ENCODE assay signal across 20 cellular contexts in genomic region chr3:89246326-89246725, GRCh38.
DNase-seq lines count a peak whose midpoint lies in the region; ATAC-seq, FAIRE-seq and TF ChIP-seq lines count a peak whose summit lies in the region.
"Had no signal": no experiment of that assay in that cellular context is flagged by ENCODE, and none has a peak within 500 bp of the region (broad histone marks: within the 10 kb centered on the region; RNA-seq: fewer than 3 reads in every experiment).

No MANE protein-coding gene starts in this region.

- no peak for TF ChIP-seq RAD21 in GM12878 (IDR thresholded peaks at IDR 0.05; ENCODE audit: insufficient read depth, low read depth, low read length)

- WGBS in GM12878 (ENCODE audit: insufficient coverage, insufficient replicate concordance, low lambda C conversion rate, missing lambda C conversion rate): 0% methylated on average over 1 of the region's 1 CpG
- 78% methylated on average over 1 of the region's 1 CpG for WGBS in esophagus muscularis mucosa

- no peak overlapping the region for H2AFZ ChIP-seq in GM12878 (ENCODE audit: control insufficient read depth, low read depth, low read length)

- DNase-seq in ELF-1 (ENCODE audit: low read depth, low spot score) (peak; percentile 31), GM12878 (ENCODE audit: low read depth, low spot score) (no peak), iPS-NIHi7 (ENCODE audit: extremely low spot score) (peak; percentile 35), NCI-H2196 (lab: John Stamatoyannopoulos, UW; ENCODE audit: unreplicated experiment) (no peak), esophagus muscularis mucosa (ENCODE audit: extremely low spot score) (no peak), GM19238 (ENCODE audit: insufficient read length, low spot score) (no peak)
- peak; percentile 17 for DNase-seq in Jurkat, Clone E6-1 (ENCODE audit: low read depth, low spot score)
- DNase-seq: activated CD4-positive, alpha-beta memory T cell treated with anti-CD3 and anti-CD28 coated beads, Interleukin-2, amount 10 ng/mL, durations not matched to agents 7 days and 5 days; activated T-cell treated with anti-CD3 and anti-CD28 coated beads, Interleukin-2, amount 50 U/mL, for 24 hours; NCI-H446 treated with DMSO at 0.1 percent for 48 hours; SIG-M5; stimulated activated CD4-positive, alpha-beta T cell treated with anti-CD3 and anti-CD28 coated beads, Interleukin-2, amount 100 ng/mL, for 48 hours; T-helper 17 cell had no signal

- in situ Hi-C loops in GM12878 (cut with MboI): no loop called here

- TF ChIP-seq CTCF in GM12878 (IDR thresholded peaks at IDR 0.05 in 2 of 3, conservative IDR thresholded peaks at IDR 0.05 in 1 of 3; ENCODE audit: control insufficient read depth in 2 of 3, extremely low read depth in 1 of 3, insufficient read depth in 1 of 3, low read depth in 3 of 3, low read length in 3 of 3): 0 out of 6 replicates have a peak, but pooled peaks of 2 of the 3 experiments have one; percentile 4 to 5
- no peak for TF ChIP-seq CTCF in esophagus muscularis mucosa (IDR thresholded peaks at IDR 0.05)

- SMC1A ChIA-PET in GM12878 (lab: Charles Lee; ENCODE audit: uncharacterized antibody, unreplicated experiment): interaction anchor here (0.6 to 1.7 kb wide), 4 partner anchors 21 to 845 kb away, joined by 3 to 6 read pairs (median 4); no protein-coding TSS in a partner anchor

- POLR2A ChIA-PET in GM12878 (lab: Charles Lee): no interaction called here

- H3K4me1 ChIP-seq in GM12878 (ENCODE audit: control insufficient read depth, insufficient read depth, low read length) (no peaks in the 10 kb centered on the region), esophagus muscularis mucosa (no peaks in the 10 kb centered on the region)
- H3K4me1 ChIP-seq: gastroesophageal sphincter had no signal

- H3K4me2 ChIP-seq in GM12878 (ENCODE audit: control insufficient read depth, insufficient read depth): no peak overlapping the region

- H3K9me3 ChIP-seq in GM12878 (replicated peaks; ENCODE audit: control insufficient read depth, insufficient read depth, low read length) (no peaks in the 10 kb centered on the region), esophagus muscularis mucosa (no peaks in the 10 kb centered on the region)
- H3K9me3 ChIP-seq: gastroesophageal sphincter had no signal

- BruUV-seq in GM12878 (replicated peaks; lab: Mats Ljungman, UMichigan): no TSS peak

- TF ChIP-seq EP300 in GM12878 (IDR thresholded peaks at IDR 0.05; ENCODE audit: borderline replicate concordance in 1 of 2, control insufficient read depth in 1 of 2, low read depth in 2 of 2, low read length in 2 of 2) (no peak), esophagus muscularis mucosa (IDR thresholded peaks at IDR 0.05) (no peak)

- CTCF ChIA-PET in GM12878 (lab: Yijun Ruan, JAX): interaction anchor here (1.3 kb wide), 1 partner anchor 845 kb away, joined by 4 read pairs; no protein-coding TSS in a partner anchor

- H3K27me3 ChIP-seq in GM12878 (replicated peaks in 1 of 2; ENCODE audit: control insufficient read depth in 2 of 2, insufficient read depth in 2 of 2, low read length in 1 of 2) (no peaks in the 10 kb centered on the region), esophagus muscularis mucosa (no peaks in the 10 kb centered on the region)
- H3K27me3 ChIP-seq: gastroesophageal sphincter had no signal

- H3K27ac ChIP-seq in GM12878 (ENCODE audit: control insufficient read depth, insufficient read depth) (no peak overlapping the region), esophagus muscularis mucosa (replicated peaks in 1 of 4) (no peak overlapping the region)
- H3K27ac ChIP-seq: coronary artery, gastroesophageal sphincter, VCaP had no signal

- intact Hi-C loops in GM12878 (cut with micrococcal nuclease; ENCODE audit: unreplicated experiment) (no loop called here), esophagus muscularis mucosa (cut with DNase I) (no loop called here)

- H3K9ac ChIP-seq in GM12878 (ENCODE audit: control insufficient read depth, insufficient read depth, low read length): no peak overlapping the region

- RAD21 ChIA-PET in GM12878 (lab: Charles Lee; ENCODE audit: unreplicated experiment): no interaction called here

- H3K4me3 ChIP-seq in Jurkat, Clone E6-1 (ENCODE audit: low read length): no peak overlapping the region
- H3K4me3 ChIP-seq in GM12878: no peak overlapping the region
- H3K4me3 ChIP-seq in esophagus muscularis mucosa: no peak overlapping the region
- H3K4me3 ChIP-seq: coronary artery, gastroesophageal sphincter, lung had no signal

- H3K36me3 ChIP-seq in GM12878 (ENCODE audit: control insufficient read depth in 2 of 2, insufficient read depth in 2 of 2, low read length in 1 of 2) (no peaks in the 10 kb centered on the region), esophagus muscularis mucosa (no peaks in the 10 kb centered on the region)
- H3K36me3 ChIP-seq: gastroesophageal sphincter had no signal

- TF ChIP-seq POLR2A in GM12878 (IDR thresholded peaks at IDR 0.05; ENCODE audit: low read depth, low read length) (no peak), esophagus muscularis mucosa (IDR thresholded peaks at IDR 0.05; ENCODE audit: low read depth) (no peak)

- ATAC-seq in GM12878 (0 out of 3 replicates have a peak, but pooled peaks have one; percentile 48), GM21786 (IDR thresholded peaks at IDR 0.05; ENCODE audit: unreplicated experiment) (no peak)
- ATAC-seq: gastroesophageal sphincter, T-helper 17 cell had no signal

- no peak for FAIRE-seq in GM12878 (lab: Jason Lieb, UNC)
- FAIRE-seq: GM12891, HTR-8/SVneo had no signal

- no peaks in the 10 kb centered on the region for H3K79me2 ChIP-seq in GM12878 (ENCODE audit: control insufficient read depth, insufficient read depth, low read length)

- no peaks in the 10 kb centered on the region for H4K20me1 ChIP-seq in GM12878 (ENCODE audit: control insufficient read depth, insufficient read depth)

TF ChIP-seq in GM12878, 131 proteins besides CTCF, POLR2A, EP300 and RAD21:
- TF ChIP-seq CREM (IDR thresholded peaks at IDR 0.05; ENCODE audit: low read depth) (no peak), GATAD2B (conservative IDR thresholded peaks at IDR 0.05; ENCODE audit: low read depth) (no peak), FOXK2 (IDR thresholded peaks at IDR 0.05) (no peak), NFXL1 (IDR thresholded peaks at IDR 0.05; ENCODE audit: borderline replicate concordance) (no peak), ZSCAN29 (IDR thresholded peaks at IDR 0.05) (no peak), IKZF2 (IDR thresholded peaks at IDR 0.05) (no peak), FOXM1 (IDR thresholded peaks at IDR 0.05; ENCODE audit: low read depth, low read length) (no peak), ZZZ3 (IDR thresholded peaks at IDR 0.05; ENCODE audit: control insufficient read depth, insufficient read length, low read depth) (no peak), RFX5 (IDR thresholded peaks at IDR 0.05; ENCODE audit: low read depth, low read length) (no peak), E4F1 (IDR thresholded peaks at IDR 0.05; ENCODE audit: borderline replicate concordance, partially characterized antibody) (no peak), NR2C1 (IDR thresholded peaks at IDR 0.05) (no peak), RB1 (IDR thresholded peaks at IDR 0.05; ENCODE audit: borderline replicate concordance) (no peak), RAD51 (IDR thresholded peaks at IDR 0.05) (no peak)
- TF ChIP-seq, protein P1, sequence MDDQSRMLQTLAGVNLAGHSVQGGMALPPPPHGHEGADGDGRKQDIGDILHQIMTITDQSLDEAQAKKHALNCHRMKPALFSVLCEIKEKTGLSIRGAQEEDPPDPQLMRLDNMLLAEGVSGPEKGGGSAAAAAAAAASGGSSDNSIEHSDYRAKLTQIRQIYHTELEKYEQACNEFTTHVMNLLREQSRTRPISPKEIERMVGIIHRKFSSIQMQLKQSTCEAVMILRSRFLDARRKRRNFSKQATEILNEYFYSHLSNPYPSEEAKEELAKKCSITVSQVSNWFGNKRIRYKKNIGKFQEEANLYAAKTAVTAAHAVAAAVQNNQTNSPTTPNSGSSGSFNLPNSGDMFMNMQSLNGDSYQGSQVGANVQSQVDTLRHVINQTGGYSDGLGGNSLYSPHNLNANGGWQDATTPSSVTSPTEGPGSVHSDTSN (IDR thresholded peaks at IDR 0.05; ENCODE audit: insufficient replicate concordance, low read depth, low read length): no peak
- TF ChIP-seq, protein P2, sequence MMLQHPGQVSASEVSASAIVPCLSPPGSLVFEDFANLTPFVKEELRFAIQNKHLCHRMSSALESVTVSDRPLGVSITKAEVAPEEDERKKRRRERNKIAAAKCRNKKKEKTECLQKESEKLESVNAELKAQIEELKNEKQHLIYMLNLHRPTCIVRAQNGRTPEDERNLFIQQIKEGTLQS (IDR thresholded peaks at IDR 0.05; ENCODE audit: borderline replicate concordance, extremely low read depth, low read depth, low read length): no peak

Comparison
In these comparisons a context has a peak if more than half of its experiments do, and no peak if none do; other contexts are left out.
1. DNase-seq: peak in ELF-1 (single experiment), Jurkat, Clone E6-1 (single experiment) and iPS-NIHi7 (single experiment); none in GM12878 (single experiment), NCI-H2196 (single experiment), esophagus muscularis mucosa (single experiment) and GM19238 (single experiment).
2. CTCF ChIP-seq: peak in GM12878 (2 of 3); none in esophagus muscularis mucosa (0 of 3).